In the genomic region with DNA sequence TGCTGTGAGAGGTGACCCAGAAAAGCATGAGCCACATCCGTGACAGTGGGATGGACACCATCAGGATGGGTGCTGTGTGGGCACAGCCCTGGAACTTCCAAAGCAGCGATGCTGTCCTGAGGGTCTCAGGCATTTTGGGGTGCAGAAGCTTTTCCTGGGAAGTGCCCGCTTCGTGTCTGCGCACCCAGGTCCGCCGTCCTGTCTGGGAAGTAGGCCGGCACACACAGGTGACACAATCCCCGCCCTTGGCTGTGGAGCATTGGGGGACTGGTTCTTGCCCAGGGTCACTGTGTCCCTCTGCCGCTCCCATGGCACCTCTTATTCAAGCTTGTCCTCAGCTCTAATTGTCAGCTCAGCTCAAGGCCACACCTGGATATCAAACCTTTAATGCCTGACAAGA, we compare ENCODE assay signal across 24 cellular contexts.
DNase-seq lines count a peak whose midpoint lies in the region; ATAC-seq, FAIRE-seq and TF ChIP-seq lines count a peak whose summit lies in the region.
"Had no signal": no experiment of that assay in that cellular context is flagged by ENCODE, and none has a peak within 500 bp of the region (broad histone marks: within the 10 kb centered on the region; RNA-seq: fewer than 3 reads in every experiment).

No MANE protein-coding gene starts in this region.

- DNase-seq in activated CD8-positive, alpha-beta memory T cell treated with anti-CD3 and anti-CD28 coated beads, Interleukin-2, amount 50 U/mL, for 48 hours: peak; percentile 26
- no peak for DNase-seq in activated CD8-positive, alpha-beta memory T cell treated with anti-CD3 and anti-CD28 coated beads, Interleukin-2, amount 50 U/mL, for 4 hours
- no peak for DNase-seq in K562 (ENCODE audit: extremely low read depth in 1 of 4, low spot score in 3 of 4)
- DNase-seq in esophagus muscularis mucosa (ENCODE audit: extremely low spot score): peak; percentile 89
- no peak for DNase-seq in aorta
- DNase-seq in activated CD4-positive, alpha-beta T cell treated with anti-CD3 and anti-CD28 coated beads, Interleukin-2, amount 50 U/mL, for 48 hours: no peak
- DNase-seq: 8988T; ACHN; AML-193; BE2C; Calu3; CD4-positive, alpha-beta memory T cell; COR-L47; DMS53; DMS79 treated with DMSO at 0.1 percent for 48 hours; GF-D8; GOT3; H7; HCEC 1CT had no signal

- no peak overlapping the region for H3K4me2 ChIP-seq in K562 (ENCODE audit: insufficient read depth, low read length)
- H3K4me2 ChIP-seq: A549; BLaER1 treated with 17β-estradiol and CSF1 and Interleukin-3, amounts not matched to agents 10 nM and 100 nM had no signal

- H3K9me3 ChIP-seq in K562 (replicated peaks; ENCODE audit: control insufficient read depth, insufficient read depth, low read depth, low read length) (no peaks in the 10 kb centered on the region), esophagus muscularis mucosa (peaks cover 0 to 4% (median 0%) of the 10 kb centered on the region in 4 donors), aorta (ENCODE audit: control insufficient read depth, low read length) (no peaks in the 10 kb centered on the region)
- H3K9me3 ChIP-seq: A549, BE2C had no signal

- no peaks in the 10 kb centered on the region for H3K36me3 ChIP-seq in K562 (ENCODE audit: control insufficient read depth, insufficient read depth, low read length)
- no peaks in the 10 kb centered on the region for H3K36me3 ChIP-seq in esophagus muscularis mucosa
- H3K36me3 ChIP-seq in aorta (ENCODE audit: control insufficient read depth in 1 of 2, insufficient read depth in 2 of 2, low read length in 1 of 2): no peaks in the 10 kb centered on the region
- H3K36me3 ChIP-seq: BE2C had no signal

- H3K4me1 ChIP-seq in K562 (replicated peaks in 1 of 2; ENCODE audit: control insufficient read depth in 2 of 2, insufficient read depth in 2 of 2, low read length in 2 of 2): peaks cover 11 to 19% of the 10 kb centered on the region in 2 experiments; a peak in 4 of 5 replicates
- no peaks in the 10 kb centered on the region for H3K4me1 ChIP-seq in esophagus muscularis mucosa
- no peaks in the 10 kb centered on the region for H3K4me1 ChIP-seq in aorta (ENCODE audit: control insufficient read depth in 1 of 2, insufficient read depth in 2 of 2, low read length in 2 of 2)
- H3K4me1 ChIP-seq: A549 had no signal

- CTCF ChIA-PET in K562 (lab: Yijun Ruan, JAX; ENCODE audit: low intra/inter-chr PET ratio): no interaction called here

- BruUV-seq in K562 (replicated peaks; lab: Mats Ljungman, UMichigan): no TSS peak

- H3K27me3 ChIP-seq in K562 (ENCODE audit: control insufficient read depth in 2 of 2, insufficient read depth in 2 of 2, low read length in 2 of 2): no peaks in the 10 kb centered on the region
- H3K27me3 ChIP-seq in esophagus muscularis mucosa: no peaks in the 10 kb centered on the region
- H3K27me3 ChIP-seq in aorta (ENCODE audit: control insufficient read depth in 1 of 2, insufficient read depth in 2 of 2, low read length in 1 of 2): no peaks in the 10 kb centered on the region
- H3K27me3 ChIP-seq: BE2C had no signal

- in situ Hi-C loops in K562 (cut with MboI): no loop called here

- POLR2A ChIA-PET in K562 (lab: Yijun Ruan, JAX): interaction anchor here (1.2 kb wide), 1 partner anchor 22 kb away, joined by 3 read pairs; no protein-coding TSS in a partner anchor

- peak overlapping the region in 1 of 2 experiments; percentile 64; a peak in 2 of 4 replicates for H3K9ac ChIP-seq in K562 (ENCODE audit: insufficient read depth in 1 of 2, low read depth in 2 of 2, low read length in 2 of 2)
- H3K9ac ChIP-seq: BLaER1 treated with 17β-estradiol and CSF1 and Interleukin-3, amounts not matched to agents 10 nM and 100 nM had no signal

- H3K9me1 ChIP-seq in K562 (ENCODE audit: control insufficient read depth, insufficient read depth, low read length): no peaks in the 10 kb centered on the region

- TF ChIP-seq POLR2A in K562 (conservative IDR thresholded peaks at IDR 0.05) (no peak), esophagus muscularis mucosa (IDR thresholded peaks at IDR 0.05; ENCODE audit: low read depth) (no peak)

- intact Hi-C loops in K562 (cut with micrococcal nuclease): no loop called here
- intact Hi-C loops in esophagus muscularis mucosa (cut with DNase I): no loop called here
- intact Hi-C loops in aorta (cut with DNase I): no loop called here

- no peak for FAIRE-seq in K562 (lab: Jason Lieb, UNC)
- FAIRE-seq: A549, GM12891, GM18507 had no signal

- H3K4me3 ChIP-seq in K562 (no peak overlapping the region), esophagus muscularis mucosa (no peak overlapping the region), aorta (ENCODE audit: low read length in 2 of 2) (no peak overlapping the region)
- H3K4me3 ChIP-seq: A549; BLaER1 treated with 17β-estradiol and CSF1 and Interleukin-3, amounts not matched to agents 10 nM and 100 nM had no signal

- TF ChIP-seq EP300 in K562 (IDR thresholded peaks at IDR 0.05; ENCODE audit: low read length): no peak
- no peak for TF ChIP-seq EP300 in esophagus muscularis mucosa (IDR thresholded peaks at IDR 0.05)

- H3K27ac ChIP-seq in K562 (ENCODE audit: extremely low read depth, low read depth, low read length) (no peak overlapping the region), esophagus muscularis mucosa (replicated peaks in 1 of 4) (no peak overlapping the region), aorta (ENCODE audit: low read depth in 1 of 2, low read length in 2 of 2) (no peak overlapping the region)
- H3K27ac ChIP-seq: A549; BLaER1 treated with 17β-estradiol and CSF1 and Interleukin-3, amounts not matched to agents 10 nM and 100 nM had no signal

- 95% methylated on average over 10 of the region's 10 CpGs for WGBS in K562 (ENCODE audit: insufficient coverage, low coverage, missing lambda C conversion rate)
- 97% methylated on average over 7 of the region's 10 CpGs for WGBS in esophagus muscularis mucosa
- 98 to 100% methylated on average over 10 of the region's 10 CpGs for WGBS in aorta, 2 donors

- peaks cover 16% of the 10 kb centered on the region; the same call in 2 of the 3 replicates for H3K79me2 ChIP-seq in K562 (ENCODE audit: control insufficient read depth, insufficient read depth, low read length)

- H2AFZ ChIP-seq in K562 (ENCODE audit: low read depth, low read length): no peak overlapping the region

- no peak for TF ChIP-seq CTCF in K562 (IDR thresholded peaks at IDR 0.05 in 2 of 3, conservative IDR thresholded peaks at IDR 0.05 in 1 of 3; ENCODE audit: insufficient read depth in 2 of 3, low read depth in 1 of 3, low read length in 3 of 3)
- TF ChIP-seq CTCF in esophagus muscularis mucosa (IDR thresholded peaks at IDR 0.05): no peak

- no peaks in the 10 kb centered on the region for H4K20me1 ChIP-seq in K562 (replicated peaks; ENCODE audit: control insufficient read depth, insufficient read depth, low read length)
- H4K20me1 ChIP-seq: BLaER1 treated with 17β-estradiol and CSF1 and Interleukin-3, amounts not matched to agents 10 nM and 100 nM had no signal

- ATAC-seq in K562 (no peak), aorta (ENCODE audit: low FRiP score) (peak; percentile 32), esophagus mucosa (no peak)
- ATAC-seq: A549 had no signal

- TF ChIP-seq RAD21 in K562 (CRISPR knock-in tag; conservative IDR thresholded peaks at IDR 0.05 in 1 of 2, IDR thresholded peaks at IDR 0.05 in 1 of 2): no peak

TF ChIP-seq in K562, 482 proteins besides CTCF, POLR2A, EP300 and RAD21:
- TF ChIP-seq PHF8 (IDR thresholded peaks at IDR 0.05; ENCODE audit: borderline replicate concordance, low read length) (0 out of 2 replicates have a peak, but pooled peaks have one; percentile 8), RBM17 (IDR thresholded peaks at IDR 0.05; ENCODE audit: borderline replicate concordance, low read depth, low read length) (no peak)

Comparison
In these comparisons a context has a peak if more than half of its experiments do, and no peak if none do; other contexts are left out.
1. DNase-seq: peak in activated CD8-positive, alpha-beta memory T cell treated with anti-CD3 and anti-CD28 coated beads, Interleukin-2, amount 50 U/mL, for 48 hours (single experiment) and esophagus muscularis mucosa (single experiment); none in activated CD8-positive, alpha-beta memory T cell treated with anti-CD3 and anti-CD28 coated beads, Interleukin-2, amount 50 U/mL, for 4 hours (single experiment), K562 (0 of 4), aorta (0 of 2) and activated CD4-positive, alpha-beta T cell treated with anti-CD3 and anti-CD28 coated beads, Interleukin-2, amount 50 U/mL, for 48 hours (0 of 2).